Comparison of ENCODE assay signal across 8 cellular contexts in genomic region chr16:11742041-11742535, GRCh38. TPM values are rescaled to one million over a fixed set of nuclear protein-coding genes. Genes with fewer than 3 reads are reported as not detected.
DNase-seq lines count a peak whose midpoint lies in the region; ATAC-seq, FAIRE-seq and TF ChIP-seq lines count a peak whose summit lies in the region.

No MANE protein-coding gene starts in this region.

- peaks cover 1% of the 10 kb centered on the region for H3K36me3 ChIP-seq in bronchial epithelial cell (ENCODE audit: control insufficient read depth, insufficient read depth, low read length)
- H3K36me3 ChIP-seq in liver (ENCODE audit: control insufficient read depth in 4 of 4, insufficient read depth in 3 of 4, low read depth in 1 of 4, low read length in 3 of 4), result peaks cover 0 to 1% (median 0%) of the 10 kb centered on the region in 4 donors

- peak; percentile 14 for ATAC-seq in GM18873 (IDR thresholded peaks at IDR 0.05; ENCODE audit: low FRiP score, unreplicated experiment)
- peak; percentile 25 for ATAC-seq in HG03135 (IDR thresholded peaks at IDR 0.05; ENCODE audit: unreplicated experiment)

- H3K4me1 ChIP-seq in liver (ENCODE audit: control insufficient read depth in 4 of 4, insufficient read depth in 4 of 4, low read length in 3 of 4), result peaks cover 9 to 49% (median 36%) of the 10 kb centered on the region in 4 donors

- H3K4me3 ChIP-seq in bronchial epithelial cell (ENCODE audit: low read depth, low read length) (peak overlapping the region; percentile 98), liver (ENCODE audit: low read depth in 1 of 3, low read length in 3 of 3) (peak overlapping the region; percentile 87 to 88 (median 87))

- TF ChIP-seq RAD21 in liver (IDR thresholded peaks at IDR 0.05), result peak in 1 of 2 donors; percentile 7

- DNase-seq in 8988T (peak; percentile 11), T-helper 1 cell (peak in 4 of 5 donors; percentile 30 to 49 (median 34)), bronchial epithelial cell (ENCODE audit: low read depth) (no peak), COR-L47 (lab: John Stamatoyannopoulos, UW) (no peak)
- peak; percentile 69 for DNase-seq in stimulated activated CD8-positive, alpha-beta memory T cell treated with anti-CD3 and anti-CD28 coated beads, Interleukin-4, amount 100 ng/mL, for 48 hours

- under 1% methylated on average over 40 of the region's 40 CpGs for WGBS in liver

- TF ChIP-seq CTCF in bronchial epithelial cell (IDR thresholded peaks at IDR 0.05; ENCODE audit: insufficient read depth, low read length, severe bottlenecking) (no peak), liver (IDR thresholded peaks at IDR 0.05; ENCODE audit: low read depth, low read length, missing input control) (no peak)

- FAIRE-seq in bronchial epithelial cell (lab: Jason Lieb, UNC), result no peak

- H3K9me3 ChIP-seq in liver (ENCODE audit: control insufficient read depth in 4 of 4, low read length in 3 of 4), result no peaks in the 10 kb centered on the region

- H3K9ac ChIP-seq in liver (ENCODE audit: low read depth in 1 of 2, low read length in 2 of 2), result peak overlapping the region; percentile 34 to 92

- H3K27ac ChIP-seq in liver (ENCODE audit: low read depth in 1 of 2, low read length in 2 of 2), result peak overlapping the region; percentile 87 to 96

- H3K27me3 ChIP-seq in bronchial epithelial cell (ENCODE audit: control insufficient read depth, insufficient read depth, low read length) (no peaks in the 10 kb centered on the region), liver (ENCODE audit: control insufficient read depth in 4 of 4, insufficient read depth in 4 of 4, low read length in 3 of 4) (no peaks in the 10 kb centered on the region)

TF ChIP-seq in liver, 16 proteins besides CTCF, POLR2A, EP300 and RAD21:
- TF ChIP-seq MAX (IDR thresholded peaks at IDR 0.05), result no peak
- TF ChIP-seq FOXA2 (IDR thresholded peaks at IDR 0.05), result no peak
- TF ChIP-seq REST (IDR thresholded peaks at IDR 0.05), result peak; percentile 15
- TF ChIP-seq RXRA (IDR thresholded peaks at IDR 0.05), result peak in 1 of 2 donors; percentile 4
- no peak for TF ChIP-seq ZBTB33 (IDR thresholded peaks at IDR 0.05)
- TF ChIP-seq HNF4G (IDR thresholded peaks at IDR 0.05), result no peak
- no peak for TF ChIP-seq NR2F2 (IDR thresholded peaks at IDR 0.05)
- no peak for TF ChIP-seq YY1 (IDR thresholded peaks at IDR 0.05)
- TF ChIP-seq FOXA1 (IDR thresholded peaks at IDR 0.05), result no peak
- no peak for TF ChIP-seq ATF3 (IDR thresholded peaks at IDR 0.05)
- no peak for TF ChIP-seq JUND (IDR thresholded peaks at IDR 0.05)

RNA-seq across cellular contexts. Expression of gene TXNDC11, which starts 0.6 kb away (rescaled TPM):
- 29.4 and 35.8 TPM in 2 replicates for total RNA-seq in bronchial epithelial cell
- 10 to 100 TPM; 26.4 to 61.1 TPM for total RNA-seq in liver
- 10 to 100 TPM; 35.9 to 63.5 TPM for polyA plus RNA-seq in liver

RNA-seq across cellular contexts. Expression of gene ZC3H7A, which starts 55.0 kb away (rescaled TPM):
- 26.9 and 28.5 TPM in 2 replicates for total RNA-seq in bronchial epithelial cell
- total RNA-seq in liver, result 10 to 100 TPM; 33.3 to 37.7 TPM
- polyA plus RNA-seq in liver, result 10 to 100 TPM; 12.4 to 16.1 TPM

Comparison
In these comparisons a context has a peak if more than half of its experiments do, and no peak if none do; other contexts are left out.
1. DNase-seq: peak in 8988T (single experiment), T-helper 1 cell (4 of 5) and stimulated activated CD8-positive, alpha-beta memory T cell treated with anti-CD3 and anti-CD28 coated beads, Interleukin-4, amount 100 ng/mL, for 48 hours (single experiment); none in bronchial epithelial cell (single experiment) and COR-L47 (single experiment).